1 cellular context compared by ENCODE assay signal in genomic region chr17:45262516-45263476, GRCh38.
A peak's percentile ranks its signal among the peaks of the same experiment; 100 is the strongest.
TF ChIP-seq lines count a peak whose summit lies in the region.

No MANE protein-coding gene starts in this region.

TF ChIP-seq in HepG2, 621 proteins besides CTCF, POLR2A, EP300 and RAD21:
- peak; percentile 68 for TF ChIP-seq AGO2 (optimal IDR thresholded peaks at IDR 0.05; ENCODE audit: low read depth, low read length)
- no peak for TF ChIP-seq CENPBD1 (CRISPR knock-in tag; IDR thresholded peaks at IDR 0.05; ENCODE audit: borderline replicate concordance, low read depth)
- peak; percentile 74 for TF ChIP-seq ZNF652 (CRISPR knock-in tag; IDR thresholded peaks at IDR 0.05; ENCODE audit: borderline replicate concordance, low read depth)
- no peak for TF ChIP-seq CHD2 (IDR thresholded peaks at IDR 0.05; ENCODE audit: low read depth, low read length)
